Comparison of ENCODE assay signal across 10 cellular contexts in genomic region chr17:4220655-4221054, GRCh38. TPM values are rescaled to one million over a fixed set of nuclear protein-coding genes. Genes with fewer than 3 reads are reported as not detected.
A peak's percentile ranks its signal among the peaks of the same experiment; 100 is the strongest.
DNase-seq lines count a peak whose midpoint lies in the region; ATAC-seq and TF ChIP-seq lines count a peak whose summit lies in the region.
"Had no signal": no experiment of that assay in that cellular context is flagged by ENCODE, and none has a peak within 500 bp of the region (broad histone marks: within the 10 kb centered on the region; RNA-seq: fewer than 3 reads in every experiment).

No MANE protein-coding gene starts in this region.

- intact Hi-C loops in mucosa of descending colon (cut with DNase I, micrococcal nuclease), result no loop called here

- TF ChIP-seq RAD21 in SK-N-SH (IDR thresholded peaks at IDR 0.05; ENCODE audit: low read length), result no peak

- H3K9ac ChIP-seq in SK-N-SH, result no peak overlapping the region

- H3K9me2 ChIP-seq in SK-N-SH, result no peaks in the 10 kb centered on the region

- DNase-seq in SK-N-SH (no peak), fibroblast of villous mesenchyme (ENCODE audit: low read depth) (peak; percentile 94), mucosa of descending colon (peak in 1 of 3 donors; percentile 43), upper lobe of left lung (peak in 1 of 2 donors; percentile 56), amygdala (lab: John Stamatoyannopoulos, UW) (no peak), NCI-H1092 treated with DMSO at 0.1 percent for 48 hours (lab: John Stamatoyannopoulos, UW) (no peak)
- DNase-seq: activated CD4-positive, alpha-beta T cell treated with anti-CD3 and anti-CD28 coated beads for 48 hours; NCI-H774 had no signal

- peaks cover 3% of the 10 kb centered on the region; the same call in 1 of the 2 replicates for H3K79me2 ChIP-seq in SK-N-SH (ENCODE audit: insufficient read depth)

- H3K4me2 ChIP-seq in SK-N-SH, result no peak overlapping the region

- ATAC-seq in SK-N-SH treated with all-trans-retinoic acid at 6 μM for 48 hours, result peak; percentile 45; the same call in 2 of the 3 replicates
- peak; percentile 96 for ATAC-seq in mucosa of descending colon
- peak; percentile 64 to 69 for ATAC-seq in upper lobe of left lung (ENCODE audit: low FRiP score in 2 of 2)
- no peak for ATAC-seq in HG02852 (IDR thresholded peaks at IDR 0.05; ENCODE audit: unreplicated experiment)

- H3K4me1 ChIP-seq in SK-N-SH (ENCODE audit: control insufficient read depth in 1 of 2, insufficient read depth in 2 of 2, low read depth in 1 of 2, low read length in 1 of 2), result peaks cover 8 to 22% of the 10 kb centered on the region in 2 experiments; a peak in 3 of 4 replicates
- peaks cover 11% of the 10 kb centered on the region for H3K4me1 ChIP-seq in mucosa of descending colon (ENCODE audit: low read depth)
- peaks cover 0 to 5% (median under 1%) of the 10 kb centered on the region in 4 donors for H3K4me1 ChIP-seq in upper lobe of left lung

- H3K4me3 ChIP-seq in SK-N-SH (ENCODE audit: low read depth in 2 of 2, low read length in 1 of 2) (no peak overlapping the region), fibroblast of villous mesenchyme (ENCODE audit: low read depth, low read length) (peak overlapping the region; percentile 8), mucosa of descending colon (no peak overlapping the region), upper lobe of left lung (no peak overlapping the region)

- TF ChIP-seq CTCF in SK-N-SH (IDR thresholded peaks at IDR 0.05) (no peak), fibroblast of villous mesenchyme (IDR thresholded peaks at IDR 0.05; ENCODE audit: insufficient read depth, low read depth, low read length) (no peak), mucosa of descending colon (IDR thresholded peaks at IDR 0.05) (no peak), upper lobe of left lung (IDR thresholded peaks at IDR 0.05) (no peak)

- TF ChIP-seq EP300 in SK-N-SH (IDR thresholded peaks at IDR 0.05; ENCODE audit: borderline replicate concordance in 1 of 2, low read depth in 1 of 2, low read length in 1 of 2) (no peak), upper lobe of left lung (IDR thresholded peaks at IDR 0.05) (peak in 1 of 4 donors; percentile 62)

- no peak overlapping the region for H2AFZ ChIP-seq in SK-N-SH (ENCODE audit: low read depth)

- POLR2A ChIA-PET in SK-N-SH (lab: Yijun Ruan, JAX), result no interaction called here

- H4K20me1 ChIP-seq in SK-N-SH (ENCODE audit: insufficient read depth), result no peaks in the 10 kb centered on the region

- H3F3A ChIP-seq in SK-N-SH (replicated peaks; ENCODE audit: insufficient read depth), result no peaks in the 10 kb centered on the region

- peak in 1 of 4 donors; percentile 20 for TF ChIP-seq POLR2A in upper lobe of left lung (IDR thresholded peaks at IDR 0.05)

- no peaks in the 10 kb centered on the region for H3K27me3 ChIP-seq in SK-N-SH (ENCODE audit: insufficient read depth)
- H3K27me3 ChIP-seq in upper lobe of left lung, result no peaks in the 10 kb centered on the region

- H3K36me3 ChIP-seq in SK-N-SH (replicated peaks in 1 of 2; ENCODE audit: control insufficient read depth in 1 of 2, insufficient read depth in 2 of 2, low read length in 1 of 2) (peaks cover 16 to 20% of the 10 kb centered on the region in 2 experiments), mucosa of descending colon (ENCODE audit: low read depth) (no peaks in the 10 kb centered on the region), upper lobe of left lung (peaks cover 0 to 36% (median 10%) of the 10 kb centered on the region in 4 donors)

- 89% methylated on average over 7 of the region's 7 CpGs for WGBS in SK-N-SH (ENCODE audit: low lambda C conversion rate)
- 65 to 66% methylated on average over 7 of the region's 7 CpGs for WGBS in upper lobe of left lung, 2 donors

- no peak overlapping the region for H3K27ac ChIP-seq in SK-N-SH (ENCODE audit: low read depth in 2 of 2, low read length in 1 of 2)
- H3K27ac ChIP-seq in upper lobe of left lung, result peak overlapping the region in 3 of 4 donors; percentile 15 to 28 (median 25)

- CTCF ChIA-PET in SK-N-SH (lab: Yijun Ruan, JAX), result interaction anchor here (1.6 to 2.1 kb wide), 2 partner anchors 20 to 193 kb away, joined by 6 to 7 read pairs; no protein-coding TSS in a partner anchor

- H3K9me3 ChIP-seq in SK-N-SH, result no peaks in the 10 kb centered on the region
- no peaks in the 10 kb centered on the region for H3K9me3 ChIP-seq in mucosa of descending colon
- no peaks in the 10 kb centered on the region for H3K9me3 ChIP-seq in upper lobe of left lung

TF ChIP-seq in SK-N-SH treated with all-trans-retinoic acid at 6 μM for 48 hours, 23 proteins besides CTCF, POLR2A, EP300 and RAD21 (continues in another document):
- TF ChIP-seq ZNF565 (CRISPR knock-in tag; conservative IDR thresholded peaks at IDR 0.05; ENCODE audit: low read depth) (no peak), ISL1 (CRISPR knock-in tag; IDR thresholded peaks at IDR 0.05) (no peak), ARNTL (CRISPR knock-in tag; IDR thresholded peaks at IDR 0.05; ENCODE audit: borderline replicate concordance, low read depth) (no peak), ZFP3 (CRISPR knock-in tag; IDR thresholded peaks at IDR 0.05) (no peak), TSHZ2 (CRISPR knock-in tag; IDR thresholded peaks at IDR 0.05) (no peak), ESRRG (CRISPR knock-in tag; IDR thresholded peaks at IDR 0.05) (no peak), OSR1 (CRISPR knock-in tag; IDR thresholded peaks at IDR 0.05) (no peak), ZNF8 (CRISPR knock-in tag; IDR thresholded peaks at IDR 0.05) (no peak), ZC3H10 (CRISPR knock-in tag; IDR thresholded peaks at IDR 0.05) (no peak), BACH2 (CRISPR knock-in tag; IDR thresholded peaks at IDR 0.05; ENCODE audit: borderline replicate concordance) (no peak)

TF ChIP-seq in SK-N-SH, 30 proteins besides CTCF, POLR2A, EP300 and RAD21:
- TF ChIP-seq FOXJ3 (CRISPR knock-in tag; IDR thresholded peaks at IDR 0.05) (no peak), NRF1 (IDR thresholded peaks at IDR 0.05; ENCODE audit: low read depth, low read length) (no peak), MEF2A (IDR thresholded peaks at IDR 0.05; ENCODE audit: borderline replicate concordance, low read depth) (no peak), RFX5 (IDR thresholded peaks at IDR 0.05; ENCODE audit: low read length) (no peak)

RNA-seq across cellular contexts. Expression of gene ANKFY1, which starts 43.1 kb away (rescaled TPM):
- 26.9 and 29.6 TPM in 2 replicates for polyA plus RNA-seq in SK-N-SH (2012; rRNA removed)
- polyA plus RNA-seq in SK-N-SH (2012; cell fraction: cytosol; rRNA removed), result 18.5 and 21.9 TPM in 2 replicates
- polyA plus RNA-seq in SK-N-SH (2012; cell fraction: nucleus; rRNA removed), result 79.0 and 89.8 TPM in 2 replicates
- total RNA-seq in fibroblast of villous mesenchyme (48.3 and 58.7 TPM in 2 replicates), mucosa of descending colon (10 to 100 TPM; 52.0 to 94.3 (median 59.5) TPM), upper lobe of left lung (10 to 100 TPM; 58.7 to 92.2 (median 60.9) TPM)

Comparison
In these comparisons a context has a peak if more than half of its experiments do, and no peak if none do; other contexts are left out.
1. H3K27ac ChIP-seq: peak in upper lobe of left lung (3 of 4); none in SK-N-SH (0 of 2).